In the genomic region with DNA sequence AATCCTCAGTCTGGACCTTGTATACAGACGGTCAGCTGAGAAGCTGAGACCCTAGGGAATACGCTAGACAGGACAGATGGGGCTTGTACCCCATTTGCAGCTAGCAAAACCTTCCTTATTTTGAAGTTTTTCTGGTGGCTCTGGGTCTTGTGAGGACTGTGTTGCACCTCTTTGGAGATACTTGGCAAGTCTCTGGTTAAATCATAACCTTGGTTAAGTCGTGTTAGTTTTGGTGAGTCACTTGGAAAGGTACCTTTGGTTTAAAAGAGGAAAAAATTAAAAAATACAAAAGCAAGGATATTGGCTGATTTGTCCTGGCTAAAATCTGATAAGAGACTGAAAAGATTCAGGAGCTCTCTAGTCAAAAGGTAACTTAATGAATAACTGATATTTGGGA, we compare ENCODE assay signal across 1 cellular context.
TF ChIP-seq lines count a peak whose summit lies in the region.

No MANE protein-coding gene starts in this region.

TF ChIP-seq in H1, 55 proteins besides CTCF, POLR2A, EP300 and RAD21 (continued from another document):
- TF ChIP-seq KDM4A (IDR thresholded peaks at IDR 0.05; ENCODE audit: low read depth, low read length, severe bottlenecking) (no peak), TAF7 (optimal IDR thresholded peaks at IDR 0.05; ENCODE audit: borderline replicate concordance, low read depth, low read length) (no peak), ATF2 (IDR thresholded peaks at IDR 0.05; ENCODE audit: low read length) (no peak), CHD2 (IDR thresholded peaks at IDR 0.05; ENCODE audit: low read length) (no peak)
